ENCODE assay signal across 27 cellular contexts in genomic region chr3:112569265-112569664, GRCh38.
"Had no signal": no experiment of that assay in that cellular context is flagged by ENCODE, and none has a peak within 500 bp of the region (broad histone marks: within the 10 kb centered on the region; RNA-seq: fewer than 3 reads in every experiment).

No MANE protein-coding gene starts in this region.

- H3K9ac ChIP-seq: parathyroid adenoma had no signal

- H3K4me3 Mint-ChIP-seq: activated CD4-positive, alpha-beta T cell treated with anti-CD3 and anti-CD28 coated beads, Interleukin-2, amount 10 ng/mL, durations not matched to agents 7 days and 5 days; activated CD8-positive, alpha-beta T cell treated with anti-CD3 and anti-CD28 coated beads for 36 hours; activated naive CD4-positive, alpha-beta T cell treated with anti-CD3 and anti-CD28 coated beads, Interleukin-2, amount 50 U/mL, for 24 hours; effector memory CD8-positive, alpha-beta T cell; nephron; T-helper 2 cell treated with Interferon-gamma antibody and Interleukin-4, amounts not matched to agents 5 μg/mL and 100 μg/mL, for 36 hours had no signal

- H3K27me3 ChIP-seq: dorsolateral prefrontal cortex, esophagus muscularis mucosa, upper lobe of right lung had no signal

- H3K27ac ChIP-seq: dorsolateral prefrontal cortex, esophagus muscularis mucosa, parathyroid adenoma, upper lobe of right lung, WERI-Rb-1 had no signal

- H3K9me3 ChIP-seq: esophagus muscularis mucosa, upper lobe of right lung had no signal

- FAIRE-seq: astrocyte, colon, frontal cortex, islet of Langerhans, TTC549 had no signal

- DNase-seq: activated CD4-positive, alpha-beta T cell treated with anti-CD3 and anti-CD28 coated beads, Interleukin-2, amount 10 ng/mL, durations not matched to agents 7 days and 5 days; activated CD4-positive, CD25-positive, alpha-beta regulatory T cell treated with anti-CD3 and anti-CD28 coated beads, Interleukin-2, amount 50 U/mL, for 72 hours; activated CD8-positive, alpha-beta T cell treated with anti-CD3 and anti-CD28 coated beads for 36 hours; activated gamma-delta T cell treated with Interleukin-2 at 50 U/mL for 16 hours; activated T-cell treated with anti-CD3 and anti-CD28 coated beads, Interleukin-2, amount 50 U/mL, for 1 hour; central memory CD4-positive, alpha-beta T cell; dorsolateral prefrontal cortex; effector memory CD8-positive, alpha-beta T cell; head of caudate nucleus; hypothalamus; left ventricle myocardium superior; right cardiac atrium; stimulated activated CD4-positive, alpha-beta T cell treated with anti-CD3 and anti-CD28 coated beads, Interleukin-12 subunit alpha, Interleukin-12 subunit beta, amount 100 ng/mL, for 4 hours; stimulated activated CD4-positive, alpha-beta T cell treated with anti-CD3 and anti-CD28 coated beads, Interleukin-4, amount 100 ng/mL, for 4 hours; stimulated activated naive CD8-positive, alpha-beta T cell treated with anti-CD3 and anti-CD28 coated beads, Interleukin-15, Interleukin-2, amounts not matched to agents 100 U/mL and 50 U/mL, for 24 hours; upper lobe of right lung; WERI-Rb-1 had no signal

- H3K4me1 ChIP-seq: parathyroid adenoma, upper lobe of right lung had no signal

- H3K4me3 ChIP-seq: dorsolateral prefrontal cortex, esophagus muscularis mucosa, upper lobe of right lung had no signal

- H3K79me2 ChIP-seq: parathyroid adenoma had no signal

- H2AFZ ChIP-seq: parathyroid adenoma had no signal

- H3K27ac Mint-ChIP-seq: activated CD4-positive, alpha-beta T cell treated with anti-CD3 and anti-CD28 coated beads, Interleukin-2, amount 10 ng/mL, durations not matched to agents 7 days and 5 days; activated CD8-positive, alpha-beta T cell treated with anti-CD3 and anti-CD28 coated beads for 36 hours; activated naive CD4-positive, alpha-beta T cell treated with anti-CD3 and anti-CD28 coated beads, Interleukin-2, amount 50 U/mL, for 24 hours; nephron; T-helper 2 cell treated with Interferon-gamma antibody and Interleukin-4, amounts not matched to agents 5 μg/mL and 100 μg/mL, for 36 hours had no signal

- H3K27me3 Mint-ChIP-seq: activated CD4-positive, alpha-beta T cell treated with anti-CD3 and anti-CD28 coated beads, Interleukin-2, amount 10 ng/mL, durations not matched to agents 7 days and 5 days; activated CD8-positive, alpha-beta T cell treated with anti-CD3 and anti-CD28 coated beads for 36 hours; activated naive CD4-positive, alpha-beta T cell treated with anti-CD3 and anti-CD28 coated beads, Interleukin-2, amount 50 U/mL, for 24 hours; effector memory CD8-positive, alpha-beta T cell had no signal

- H3K9me3 Mint-ChIP-seq: activated CD4-positive, alpha-beta T cell treated with anti-CD3 and anti-CD28 coated beads, Interleukin-2, amount 10 ng/mL, durations not matched to agents 7 days and 5 days; activated CD8-positive, alpha-beta T cell treated with anti-CD3 and anti-CD28 coated beads for 36 hours; activated naive CD4-positive, alpha-beta T cell treated with anti-CD3 and anti-CD28 coated beads, Interleukin-2, amount 50 U/mL, for 24 hours; effector memory CD8-positive, alpha-beta T cell; nephron; T-helper 2 cell treated with Interferon-gamma antibody and Interleukin-4, amounts not matched to agents 5 μg/mL and 100 μg/mL, for 36 hours had no signal

- ATAC-seq: activated CD8-positive, alpha-beta T cell treated with anti-CD3 and anti-CD28 coated beads for 36 hours; effector memory CD8-positive, alpha-beta T cell; left ventricle myocardium superior; right cardiac atrium; stimulated activated naive CD8-positive, alpha-beta T cell treated with anti-CD3 and anti-CD28 coated beads, Interleukin-15, Interleukin-2, amounts not matched to agents 100 U/mL and 50 U/mL, for 24 hours; upper lobe of right lung had no signal
